In genomic region chr7:77759294-77759889, GRCh38 we compare ENCODE assay signal across 8 cellular contexts. TPM values are rescaled to one million over a fixed set of nuclear protein-coding genes. Genes with fewer than 3 reads are reported as not detected.
DNase-seq lines count a peak whose midpoint lies in the region; ATAC-seq and TF ChIP-seq lines count a peak whose summit lies in the region.

No MANE protein-coding gene starts in this region.

- H3K4me1 ChIP-seq in SK-N-SH (ENCODE audit: control insufficient read depth in 1 of 2, insufficient read depth in 2 of 2, low read depth in 1 of 2, low read length in 1 of 2) (peaks cover 0 to 4% of the 10 kb centered on the region in 2 experiments; a peak in 1 of 4 replicates), cardiac muscle cell (ENCODE audit: low read depth) (no peaks in the 10 kb centered on the region)

- no peaks in the 10 kb centered on the region for H3K36me3 Mint-ChIP-seq in activated naive CD8-positive, alpha-beta T cell treated with anti-CD3 and anti-CD28 coated beads, Interleukin-2, amount 10 ng/mL, durations not matched to agents 7 days and 5 days

- peak; percentile 50 for ATAC-seq in activated naive CD8-positive, alpha-beta T cell treated with anti-CD3 and anti-CD28 coated beads, Interleukin-2, amount 10 ng/mL, durations not matched to agents 7 days and 5 days (ENCODE audit: low read depth)
- ATAC-seq in HG03139 (IDR thresholded peaks at IDR 0.05; ENCODE audit: unreplicated experiment) (no peak), GM21526 (IDR thresholded peaks at IDR 0.05; ENCODE audit: low FRiP score, unreplicated experiment) (no peak)

- under 1% methylated on average over 3 of the region's 3 CpGs for WGBS in SK-N-SH (ENCODE audit: low lambda C conversion rate)

- H3K4me3 Mint-ChIP-seq in activated naive CD8-positive, alpha-beta T cell treated with anti-CD3 and anti-CD28 coated beads, Interleukin-2, amount 10 ng/mL, durations not matched to agents 7 days and 5 days = no peak overlapping the region

- H3K27ac Mint-ChIP-seq in activated naive CD8-positive, alpha-beta T cell treated with anti-CD3 and anti-CD28 coated beads, Interleukin-2, amount 10 ng/mL, durations not matched to agents 7 days and 5 days = no peak overlapping the region

- peaks cover 6% of the 10 kb centered on the region for H3F3A ChIP-seq in SK-N-SH (replicated peaks; ENCODE audit: insufficient read depth)

- no peaks in the 10 kb centered on the region for H3K27me3 Mint-ChIP-seq in activated naive CD8-positive, alpha-beta T cell treated with anti-CD3 and anti-CD28 coated beads, Interleukin-2, amount 10 ng/mL, durations not matched to agents 7 days and 5 days

- H3K27me3 ChIP-seq in MG63 = no peaks in the 10 kb centered on the region
- no peaks in the 10 kb centered on the region for H3K27me3 ChIP-seq in SK-N-SH (ENCODE audit: insufficient read depth)
- H3K27me3 ChIP-seq in cardiac muscle cell = no peaks in the 10 kb centered on the region

- TF ChIP-seq EP300 in SK-N-SH (IDR thresholded peaks at IDR 0.05; ENCODE audit: borderline replicate concordance in 1 of 2, low read depth in 1 of 2, low read length in 1 of 2) = no peak

- DNase-seq in MG63 (peak; percentile 16), SK-N-SH (peak; percentile 51), cardiac muscle cell (ENCODE audit: low read depth in 1 of 2, low spot score in 1 of 2) (peak; percentile 72 to 82), putamen (ENCODE audit: low spot score) (peak; percentile 62)
- no peak for DNase-seq in activated naive CD8-positive, alpha-beta T cell treated with anti-CD3 and anti-CD28 coated beads, Interleukin-2, amount 10 ng/mL, durations not matched to agents 7 days and 5 days

- H3K9me3 Mint-ChIP-seq in activated naive CD8-positive, alpha-beta T cell treated with anti-CD3 and anti-CD28 coated beads, Interleukin-2, amount 10 ng/mL, durations not matched to agents 7 days and 5 days = no peaks in the 10 kb centered on the region

- no peaks in the 10 kb centered on the region for H4K20me1 ChIP-seq in SK-N-SH (ENCODE audit: insufficient read depth)

- peaks cover 54% of the 10 kb centered on the region for H3K79me2 ChIP-seq in SK-N-SH (ENCODE audit: insufficient read depth)

- peak; percentile 98 for TF ChIP-seq RAD21 in SK-N-SH (IDR thresholded peaks at IDR 0.05; ENCODE audit: low read length)

- H2AFZ ChIP-seq in SK-N-SH (ENCODE audit: low read depth) = no peak overlapping the region

- H3K36me3 ChIP-seq in MG63 (no peaks in the 10 kb centered on the region), SK-N-SH (replicated peaks in 1 of 2; ENCODE audit: control insufficient read depth in 1 of 2, insufficient read depth in 2 of 2, low read length in 1 of 2) (peaks cover 0 to 4% of the 10 kb centered on the region in 2 experiments), cardiac muscle cell (no peaks in the 10 kb centered on the region)

- TF ChIP-seq CTCF in GM12874 (IDR thresholded peaks at IDR 0.05; ENCODE audit: insufficient read depth, low read depth, low read length) (peak; percentile 55), SK-N-SH (IDR thresholded peaks at IDR 0.05) (peak; percentile 98), cardiac muscle cell (IDR thresholded peaks at IDR 0.05; ENCODE audit: low read depth, low read length) (peak; percentile 72)

- no peak overlapping the region for H3K4me3 ChIP-seq in MG63
- H3K4me3 ChIP-seq in SK-N-SH (ENCODE audit: low read depth in 2 of 2, low read length in 1 of 2) = no peak overlapping the region
- H3K4me3 ChIP-seq in cardiac muscle cell = no peak overlapping the region

- H3K9me3 ChIP-seq in MG63 (no peaks in the 10 kb centered on the region), SK-N-SH (no peaks in the 10 kb centered on the region), cardiac muscle cell (ENCODE audit: low read depth) (no peaks in the 10 kb centered on the region)

- CTCF ChIA-PET in SK-N-SH (lab: Yijun Ruan, JAX) = interaction anchor here (0.6 to 12.4 kb wide), 67 partner anchors 11 to 1934 kb away, joined by 3 to 392 read pairs (median 4); partner anchors contain the start of genes PHTF2, RSBN1L and TMEM60

- H3K4me1 Mint-ChIP-seq in activated naive CD8-positive, alpha-beta T cell treated with anti-CD3 and anti-CD28 coated beads, Interleukin-2, amount 10 ng/mL, durations not matched to agents 7 days and 5 days = peaks cover 11% of the 10 kb centered on the region

- H3K27ac ChIP-seq in SK-N-SH (ENCODE audit: low read depth in 2 of 2, low read length in 1 of 2) (peak overlapping the region in 1 of 2 experiments; percentile 1; a peak in 1 of 4 replicates), cardiac muscle cell (peak overlapping the region; percentile 8)

- POLR2A ChIA-PET in SK-N-SH (lab: Yijun Ruan, JAX) = no interaction called here
- POLR2A ChIA-PET in activated naive CD8-positive, alpha-beta T cell treated with anti-CD3 and anti-CD28 coated beads, Interleukin-2, amount 10 ng/mL, durations not matched to agents 7 days and 5 days (lab: Charles Lee) = interaction anchor here (0.5 to 2.0 kb wide), 3 partner anchors 27 to 64 kb away, joined by 4 to 6 read pairs (median 5); no protein-coding TSS in a partner anchor

- H3K9ac ChIP-seq in SK-N-SH = no peak overlapping the region

- H3K4me2 ChIP-seq in SK-N-SH = no peak overlapping the region

- H3K9me2 ChIP-seq in SK-N-SH = no peaks in the 10 kb centered on the region

TF ChIP-seq in SK-N-SH, 30 proteins besides CTCF, POLR2A, EP300 and RAD21 (continues in another document):
- TF ChIP-seq PBX3 (IDR thresholded peaks at IDR 0.05) (no peak), YY1 (IDR thresholded peaks at IDR 0.05; ENCODE audit: low read depth) (no peak), USF1 (IDR thresholded peaks at IDR 0.05; ENCODE audit: borderline replicate concordance, low read depth) (no peak), FOSL2 (IDR thresholded peaks at IDR 0.05; ENCODE audit: borderline replicate concordance, low read depth) (no peak), TCF12 (IDR thresholded peaks at IDR 0.05) (peak; percentile 9; the same call in 1 of the 2 replicates), REST (IDR thresholded peaks at IDR 0.05; ENCODE audit: low read depth, low read length) (no peak), SMC3 (IDR thresholded peaks at IDR 0.05; ENCODE audit: low read depth, low read length) (peak; percentile 92), GABPA (IDR thresholded peaks at IDR 0.05; ENCODE audit: low read depth) (no peak), TEAD4 (IDR thresholded peaks at IDR 0.05; ENCODE audit: borderline replicate concordance, insufficient read depth) (no peak)

RNA-seq across cellular contexts. Expression of gene TMEM60, which starts 38.8 kb away (rescaled TPM):
- total RNA-seq in MG63 (2014; rRNA removed; shearing (Covaris generic); ENCODE audit: low replicate concordance) = 6.0 TPM in 2 replicates
- polyA plus RNA-seq in SK-N-SH (2012; rRNA removed) (24.8 and 32.5 TPM in 2 replicates), cardiac muscle cell (42.6 and 44.4 TPM in 2 replicates)
- 42.4 and 57.3 TPM in 2 replicates for polyA plus RNA-seq in SK-N-SH (2012; cell fraction: cytosol; rRNA removed)
- polyA plus RNA-seq in SK-N-SH (2012; cell fraction: nucleus; rRNA removed) = 4.2 and 9.1 TPM in 2 replicates
- 10 to 100 TPM; 15.4 to 15.9 TPM for total RNA-seq in activated naive CD8-positive, alpha-beta T cell treated with anti-CD3 and anti-CD28 coated beads, Interleukin-2, amount 10 ng/mL, durations not matched to agents 7 days and 5 days
- 10.6 and 12.6 TPM in 2 replicates for total RNA-seq in cardiac muscle cell

RNA-seq across cellular contexts. Expression of gene PHTF2, which starts 39.2 kb away (rescaled TPM):
- 5.0 and 5.7 TPM in 2 replicates for total RNA-seq in MG63 (2014; rRNA removed; shearing (Covaris generic); ENCODE audit: low replicate concordance)
- polyA plus RNA-seq in SK-N-SH (2012; rRNA removed) = 21.2 and 29.1 TPM in 2 replicates
- polyA plus RNA-seq in SK-N-SH (2012; cell fraction: cytosol; rRNA removed) = 34.7 and 36.5 TPM in 2 replicates
- 7.9 and 20.6 TPM in 2 replicates for polyA plus RNA-seq in SK-N-SH (2012; cell fraction: nucleus; rRNA removed)
- total RNA-seq in activated naive CD8-positive, alpha-beta T cell treated with anti-CD3 and anti-CD28 coated beads, Interleukin-2, amount 10 ng/mL, durations not matched to agents 7 days and 5 days = 10 to 100 TPM; 33.3 to 33.6 TPM
- 27.7 and 36.6 TPM in 2 replicates for total RNA-seq in cardiac muscle cell
- 28.4 and 49.9 TPM in 2 replicates for polyA plus RNA-seq in cardiac muscle cell
